8 cellular contexts compared by ENCODE assay signal in the genomic region with DNA sequence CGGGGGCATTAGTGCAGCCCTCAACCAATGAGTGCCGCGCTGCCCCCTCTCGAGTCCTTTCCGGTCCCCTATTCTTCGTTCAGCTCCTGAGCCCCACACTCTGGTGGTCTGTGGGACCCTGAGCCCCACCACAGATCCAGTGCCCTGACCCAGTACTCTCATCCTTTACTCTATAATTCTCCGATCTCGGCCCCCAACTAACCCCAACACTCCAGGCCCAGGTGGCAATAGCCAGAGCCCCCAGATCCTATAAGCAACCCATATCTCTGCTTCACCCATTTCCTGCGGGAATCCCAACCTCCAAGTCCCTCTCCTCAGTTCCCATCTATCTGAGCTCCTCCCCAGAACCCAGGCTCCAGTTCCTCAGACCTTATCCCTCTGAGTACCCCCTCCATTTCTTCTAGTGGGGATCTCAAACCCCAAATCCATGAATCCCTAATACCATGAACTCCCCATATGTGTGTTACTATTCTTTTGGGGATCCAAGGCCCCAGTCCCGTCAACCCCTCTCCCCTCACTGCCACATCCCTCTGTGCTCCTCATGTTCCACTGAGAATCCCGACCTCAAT. TPM values are rescaled to one million over a fixed set of nuclear protein-coding genes. Genes with fewer than 3 reads are reported as not detected.
DNase-seq lines count a peak whose midpoint lies in the region; ATAC-seq and TF ChIP-seq lines count a peak whose summit lies in the region.

No MANE protein-coding gene starts in this region.

- ATAC-seq in Right ventricle myocardium superior (ENCODE audit: poor library complexity) (no peak), body of pancreas (no peak)

- intact Hi-C loops in Right ventricle myocardium superior (cut with DNase I): no loop called here
- intact Hi-C loops in body of pancreas (cut with DNase I): no loop called here
- intact Hi-C loops in uterus (cut with DNase I; ENCODE audit: low total_unique reads): no loop called here

- H4K8ac ChIP-seq in mesenchymal stem cell (ENCODE audit: low read length): peak overlapping the region; percentile 88

- peak overlapping the region; percentile 77 to 83 for H3K4ac ChIP-seq in mesenchymal stem cell (ENCODE audit: low read depth in 1 of 2, low read length in 2 of 2)

- 25 to 37% methylated on average over 11 of the region's 11 CpGs for WGBS in body of pancreas, 2 donors
- WGBS in mesenchymal stem cell: 26% methylated on average over 11 of the region's 11 CpGs

- no peaks in the 10 kb centered on the region for H3K36me3 ChIP-seq in cardiac muscle cell
- no peaks in the 10 kb centered on the region for H3K36me3 ChIP-seq in body of pancreas (replicated peaks in 1 of 2; ENCODE audit: insufficient read depth in 1 of 2, low read depth in 2 of 2)
- peaks cover 4 to 6% of the 10 kb centered on the region in 2 experiments for H3K36me3 ChIP-seq in mesenchymal stem cell (ENCODE audit: control insufficient read depth in 1 of 2, insufficient read depth in 2 of 2, low read depth in 1 of 2, low read length in 2 of 2)
- no peaks in the 10 kb centered on the region for H3K36me3 ChIP-seq in uterus

- H3K4me1 ChIP-seq in cardiac muscle cell (ENCODE audit: low read depth) (peaks cover 38% of the 10 kb centered on the region), body of pancreas (peaks cover 61% of the 10 kb centered on the region), mesenchymal stem cell (ENCODE audit: control insufficient read depth, insufficient read depth, low read depth, low read length) (peaks cover 22% of the 10 kb centered on the region), uterus (peaks cover 0 to 7% of the 10 kb centered on the region in 2 donors)

- no peaks in the 10 kb centered on the region for H3K27me3 ChIP-seq in cardiac muscle cell
- H3K27me3 ChIP-seq in body of pancreas: no peaks in the 10 kb centered on the region
- H3K27me3 ChIP-seq in mesenchymal stem cell (ENCODE audit: control insufficient read depth in 1 of 2, insufficient read depth in 1 of 2, low read length in 2 of 2): no peaks in the 10 kb centered on the region
- no peaks in the 10 kb centered on the region for H3K27me3 ChIP-seq in uterus

- peak overlapping the region; percentile 66 for H2AFZ ChIP-seq in mesenchymal stem cell (ENCODE audit: low read depth, low read length)

- H3K27ac ChIP-seq in cardiac muscle cell (peak overlapping the region; percentile 93), body of pancreas (peak overlapping the region; percentile 80 to 89 (median 86)), mesenchymal stem cell (ENCODE audit: low read length, poor library complexity, severe bottlenecking) (peak overlapping the region; percentile 83), uterus (peak overlapping the region; percentile 83 to 97)

- TF ChIP-seq CTCF in cardiac muscle cell (IDR thresholded peaks at IDR 0.05; ENCODE audit: low read depth, low read length) (no peak), body of pancreas (IDR thresholded peaks at IDR 0.05) (no peak), uterus (IDR thresholded peaks at IDR 0.05) (no peak)

- peak overlapping the region in 1 of 2 experiments; percentile 76 for H3K14ac ChIP-seq in mesenchymal stem cell (ENCODE audit: low read length in 2 of 2)

- H3K4me3 ChIP-seq in cardiac muscle cell (peak overlapping the region; percentile 11), body of pancreas (no peak overlapping the region), mesenchymal stem cell (ENCODE audit: insufficient read depth in 1 of 2, low read depth in 1 of 2, low read length in 2 of 2) (peak overlapping the region; percentile 47 to 80), uterus (peak overlapping the region; percentile 40 to 48)

- H3K79me1 ChIP-seq in mesenchymal stem cell (replicated peaks; ENCODE audit: low read length, poor library complexity, severe bottlenecking): no peaks in the 10 kb centered on the region

- H3K4me2 ChIP-seq in mesenchymal stem cell (ENCODE audit: low read length, poor library complexity, severe bottlenecking): peak overlapping the region; percentile 91

- H2AK5ac ChIP-seq in mesenchymal stem cell (ENCODE audit: low read length, severe bottlenecking): peak overlapping the region; percentile 65

- H3K9me3 ChIP-seq in cardiac muscle cell (ENCODE audit: low read depth) (no peaks in the 10 kb centered on the region), body of pancreas (no peaks in the 10 kb centered on the region), mesenchymal stem cell (ENCODE audit: control insufficient read depth, low read length) (no peaks in the 10 kb centered on the region), uterus (no peaks in the 10 kb centered on the region)

- H3K18ac ChIP-seq in mesenchymal stem cell (ENCODE audit: low read depth in 1 of 2, low read length in 2 of 2): peak overlapping the region; percentile 53 to 85

- no peak overlapping the region for H2BK15ac ChIP-seq in mesenchymal stem cell (ENCODE audit: low read depth, poor library complexity, severe bottlenecking)

- H3K23ac ChIP-seq in mesenchymal stem cell (ENCODE audit: low read length in 2 of 2): no peak overlapping the region

- peak overlapping the region; percentile 69 for H2BK5ac ChIP-seq in mesenchymal stem cell (ENCODE audit: low read depth, low read length, poor library complexity, severe bottlenecking)

- peak overlapping the region; percentile 0 for H2BK120ac ChIP-seq in mesenchymal stem cell (ENCODE audit: low read depth, low read length)

- H4K91ac ChIP-seq in mesenchymal stem cell (ENCODE audit: low read length): no peak overlapping the region

- peak overlapping the region; percentile 24 to 31 for H2BK12ac ChIP-seq in mesenchymal stem cell (ENCODE audit: low read length in 2 of 2)

- TF ChIP-seq POLR2A in body of pancreas (IDR thresholded peaks at IDR 0.05): peak in 2 of 3 donors; percentile 50 to 52
- TF ChIP-seq POLR2A in uterus (IDR thresholded peaks at IDR 0.05): no peak

- DNase-seq in cardiac muscle cell (ENCODE audit: low read depth in 1 of 2, low spot score in 1 of 2) (no peak), Right ventricle myocardium superior (no peak), body of pancreas (no peak), mesenchymal stem cell (no peak), uterus (no peak), SHP77 (lab: John Stamatoyannopoulos, UW) (no peak), mucosa of gallbladder (ENCODE audit: low spot score) (no peak)
- DNase-seq in activated effector memory CD4-positive, alpha-beta T cell treated with anti-CD3 and anti-CD28 coated beads, Interleukin-2, amount 50 U/mL, for 16 hours: no peak

- H3K9ac ChIP-seq in mesenchymal stem cell (ENCODE audit: low read length): peak overlapping the region; percentile 83

RNA-seq across cellular contexts. Expression of gene TBC1D10B, which starts 1.0 kb away (rescaled TPM):
- total RNA-seq in cardiac muscle cell: 50.7 and 58.4 TPM in 2 replicates
- 39.9 and 51.3 TPM in 2 replicates for polyA plus RNA-seq in cardiac muscle cell
- 24.4 TPM for total RNA-seq in Right ventricle myocardium superior
- total RNA-seq in body of pancreas: 10 to 100 TPM; 17.9 to 22.1 TPM
- polyA plus RNA-seq in mesenchymal stem cell (2013, experiment 1 of 2): 23.4 TPM
- 21.8 TPM for polyA plus RNA-seq in mesenchymal stem cell (2013, experiment 2 of 2)
- 10 to 100 TPM; 20.7 to 50.1 (median 29.9) TPM for total RNA-seq in uterus
- 60.6 TPM for total RNA-seq in mucosa of gallbladder

RNA-seq across cellular contexts. Expression of gene MYL11, which starts 3.3 kb away (rescaled TPM):
- total RNA-seq in cardiac muscle cell (1.5 TPM in 1 of 2 replicates, not detected in the other), Right ventricle myocardium superior (not detected), body of pancreas (not detected), uterus (1 to 10 TPM in 1 of 4 donors, not detected in 3; 1.2 TPM), mucosa of gallbladder (1.3 TPM)
- polyA plus RNA-seq in cardiac muscle cell: 0.69 and 5.5 TPM in 2 replicates
- polyA plus RNA-seq in mesenchymal stem cell (2013, experiment 1 of 2): 1.7 TPM
- polyA plus RNA-seq in mesenchymal stem cell (2013, experiment 2 of 2): 3.1 TPM

RNA-seq across cellular contexts. Expression of gene SEPTIN1, which starts 11.0 kb away (rescaled TPM):
- total RNA-seq in cardiac muscle cell (0.92 and 0.95 TPM in 2 replicates), Right ventricle myocardium superior (0.97 TPM), body of pancreas (under 1 TPM; 0.26 to 0.33 TPM), uterus (1 to 10 TPM in 2 of 4 donors, not detected in 2; 1.0 to 5.3 TPM), mucosa of gallbladder (11.5 TPM)
- 8.7 and 11.9 TPM in 2 replicates for polyA plus RNA-seq in cardiac muscle cell
- 1.3 TPM for polyA plus RNA-seq in mesenchymal stem cell (2013, experiment 1 of 2)
- 1.3 TPM for polyA plus RNA-seq in mesenchymal stem cell (2013, experiment 2 of 2)

RNA-seq across cellular contexts. Expression of gene CD2BP2, which starts 16.2 kb away (rescaled TPM):
- total RNA-seq in cardiac muscle cell (56.7 and 63.1 TPM in 2 replicates), Right ventricle myocardium superior (34.1 TPM), body of pancreas (10 to 100 TPM; 19.8 to 20.2 TPM), uterus (10 to 100 TPM; 27.9 to 74.7 (median 32.8) TPM), mucosa of gallbladder (71.2 TPM)
- polyA plus RNA-seq in cardiac muscle cell: 47.2 TPM in 2 replicates
- 41.7 TPM for polyA plus RNA-seq in mesenchymal stem cell (2013, experiment 1 of 2)
- polyA plus RNA-seq in mesenchymal stem cell (2013, experiment 2 of 2): 43.6 TPM

RNA-seq across cellular contexts. Expression of gene ZNF48, which starts 23.9 kb away (rescaled TPM):
- 29.5 and 32.3 TPM in 2 replicates for total RNA-seq in cardiac muscle cell
- polyA plus RNA-seq in cardiac muscle cell: 12.5 and 20.8 TPM in 2 replicates
- total RNA-seq in Right ventricle myocardium superior: 5.1 TPM
- 10 to 100 TPM in 1 of 2 donors, 1 to 10 TPM in 1; 9.3 to 12.2 TPM for total RNA-seq in body of pancreas
- 6.3 TPM for polyA plus RNA-seq in mesenchymal stem cell (2013, experiment 1 of 2)
- polyA plus RNA-seq in mesenchymal stem cell (2013, experiment 2 of 2): 5.5 TPM
- total RNA-seq in uterus: 10 to 100 TPM in 3 of 4 donors, 1 to 10 TPM in 1; 2.6 to 21.0 (median 12.7) TPM
- 11.8 TPM for total RNA-seq in mucosa of gallbladder

Comparison
In these comparisons a context has a peak if more than half of its experiments do, and no peak if none do; other contexts are left out.
1. H3K4me3 ChIP-seq: peak in cardiac muscle cell (single experiment), mesenchymal stem cell (2 of 2) and uterus (2 of 2); none in body of pancreas (0 of 2).
2. POLR2A ChIP-seq: peak in body of pancreas (2 of 3); none in uterus (0 of 2).
3. Peak in every context shown above with its lines, with median percentiles within 50 percentile points of each other: H3K27ac ChIP-seq.